In genomic region chr22:48563118-48563965, GRCh38 we compare ENCODE assay signal across 24 cellular contexts.
"Had no signal": no experiment of that assay in that cellular context is flagged by ENCODE, and none has a peak within 500 bp of the region (broad histone marks: within the 10 kb centered on the region; RNA-seq: fewer than 3 reads in every experiment).

No MANE protein-coding gene starts in this region.

- FAIRE-seq: HepG2 had no signal

- H3K27ac ChIP-seq: RWPE1, SJSA1, SK-N-MC had no signal

- DNase-seq: IMR-90; Karpas-422; KG1; MG63; NCI-H1092; NCI-H1436; NCI-H187; NCI-H2029; NCI-H2081 treated with DMSO at 0.1 percent for 48 hours; NCI-H2171; NCI-H226; NCI-H446; NCI-H510A; NCI-H524 treated with DMSO at 0.1 percent for 48 hours; NCI-H69; NCI-H774; NK-92 treated with Interleukin-12 subunit alpha and Interleukin-12 subunit beta, amount 100 ng/mL, for 24 hours; PC-3; SIG-M5 had no signal

- H3K9me3 ChIP-seq: MG63, SJSA1 had no signal

- ATAC-seq: HepG2, Panc1, PC-3 had no signal

- H3K4me3 ChIP-seq: MG63, SJSA1, SK-N-MC had no signal

- H3K27me3 ChIP-seq: MG63, SJSA1 had no signal

- H3K36me3 ChIP-seq: MG63, SJSA1 had no signal
